Comparison of ENCODE assay signal across 8 cellular contexts in the genomic region with DNA sequence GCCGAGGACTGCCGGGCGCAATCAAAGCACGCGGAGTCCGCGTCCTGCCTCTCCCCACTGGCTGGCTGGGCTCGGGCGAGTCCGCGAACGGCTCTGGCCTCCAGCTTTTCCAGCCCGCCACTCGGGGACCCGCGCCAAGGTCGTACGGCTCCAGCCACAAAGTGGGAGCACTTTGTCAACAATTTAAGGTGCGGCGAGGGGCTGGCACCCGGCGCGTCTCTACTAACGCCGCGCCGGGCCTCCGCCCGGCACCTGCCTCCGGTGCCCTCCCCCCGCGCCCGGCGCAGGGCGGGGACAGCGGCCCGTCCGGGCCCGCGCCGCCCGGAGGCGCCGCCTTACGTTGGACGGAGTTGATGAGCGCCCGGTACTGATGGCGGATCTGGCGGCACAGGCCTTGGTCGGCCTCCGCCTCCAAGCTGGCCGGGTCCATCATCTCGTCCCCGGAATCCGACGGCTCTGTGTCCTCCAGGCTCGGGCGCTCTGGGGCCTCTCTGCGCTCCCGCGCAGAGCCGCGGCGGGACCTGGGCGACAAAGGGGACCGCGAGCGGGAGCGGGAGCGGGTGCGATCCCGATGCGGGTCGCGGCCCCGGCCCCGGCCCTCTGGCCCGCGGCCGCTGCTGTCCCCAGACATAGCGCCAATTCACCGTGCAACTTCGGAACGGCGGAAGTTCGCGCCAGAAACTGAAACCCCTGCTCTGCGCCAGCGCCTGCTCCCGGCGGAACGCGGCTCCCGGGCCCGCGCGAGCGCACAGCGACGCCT. TPM values are rescaled to one million over a fixed set of nuclear protein-coding genes. Genes with fewer than 3 reads are reported as not detected.
DNase-seq lines count a peak whose midpoint lies in the region; ATAC-seq and TF ChIP-seq lines count a peak whose summit lies in the region.

A gene with protein sequence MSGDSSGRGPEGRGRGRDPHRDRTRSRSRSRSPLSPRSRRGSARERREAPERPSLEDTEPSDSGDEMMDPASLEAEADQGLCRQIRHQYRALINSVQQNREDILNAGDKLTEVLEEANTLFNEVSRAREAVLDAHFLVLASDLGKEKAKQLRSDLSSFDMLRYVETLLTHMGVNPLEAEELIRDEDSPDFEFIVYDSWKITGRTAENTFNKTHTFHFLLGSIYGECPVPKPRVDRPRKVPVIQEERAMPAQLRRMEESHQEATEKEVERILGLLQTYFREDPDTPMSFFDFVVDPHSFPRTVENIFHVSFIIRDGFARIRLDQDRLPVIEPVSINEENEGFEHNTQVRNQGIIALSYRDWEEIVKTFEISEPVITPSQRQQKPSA (minus strand): TSS at position 683 of the 760 bp plus-strand sequence. CDS start 52 bp downstream, at position 631.

- ATAC-seq in GM18867 (IDR thresholded peaks at IDR 0.05; ENCODE audit: unreplicated experiment): peak; percentile 87
- peak; percentile 89 for ATAC-seq in HG03097 (IDR thresholded peaks at IDR 0.05; ENCODE audit: low FRiP score, unreplicated experiment)

- intact Hi-C loops in dorsolateral prefrontal cortex (cut with DNase I) (loop anchor here (1.0 to 2.0 kb wide), 2 partner anchors 46 kb away; a partner anchor contains a TSS), lower leg skin (cut with DNase I; ENCODE audit: low total_unique reads) (loop anchor here (10.0 kb wide), 1 partner anchor 50 kb away; no protein-coding TSS in a partner anchor)

- TF ChIP-seq CTCF in dorsolateral prefrontal cortex (IDR thresholded peaks at IDR 0.05 in 54 of 56, conservative IDR thresholded peaks at IDR 0.05 in 2 of 56; ENCODE audit: low read depth in 1 of 56, partially characterized antibody in 56 of 56) (peak in 34 of 56 donors; percentile 20 to 89 (median 66)), lower leg skin (IDR thresholded peaks at IDR 0.05) (no peak)

- H3K27ac ChIP-seq in dorsolateral prefrontal cortex: peak within 1 kb of the TSS; percentile 44 to 98 (median 94)

- no peak for TF ChIP-seq POLR2A in lower leg skin (IDR thresholded peaks at IDR 0.05)

- H3K27me3 ChIP-seq in dorsolateral prefrontal cortex: no peaks in the 10 kb centered on the region

- H3K4me3 ChIP-seq in dorsolateral prefrontal cortex: peak within 1 kb of the TSS; percentile 68 to 95 (median 86)
- peak within 1 kb of the TSS; percentile 77 for H3K4me3 ChIP-seq in lower leg skin (ENCODE audit: low read depth, poor library complexity, severe bottlenecking)

- DNase-seq in AG20443 (ENCODE audit: low spot score) (peak; percentile 96), NCI-H460 (ENCODE audit: extremely low read depth, low read depth) (peak; percentile 60), dorsolateral prefrontal cortex (peak; percentile 49 to 85 (median 64)), lower leg skin (ENCODE audit: low spot score in 2 of 2) (peak; percentile 53 to 94)
- peak; percentile 76 to 79 for DNase-seq in activated CD4-positive, alpha-beta T cell treated with anti-CD3 and anti-CD28 coated beads, Interleukin-2, amount 50 U/mL, for 48 hours
- peak; percentile 68 to 78 for DNase-seq in stimulated activated CD4-positive, alpha-beta T cell treated with anti-CD3 and anti-CD28 coated beads, Interleukin-4, amount 100 ng/mL, for 4 hours

- WGBS in lower leg skin, 2 donors: 0% methylated on average over 29 to 46 of the region's 101 CpGs

RNA-seq across cellular contexts. Expression of the gene that starts here (rescaled TPM):
- total RNA-seq in NCI-H460 (2014; rRNA removed; shearing (Covaris generic)): 69.4 and 76.5 TPM in 2 replicates
- polyA plus RNA-seq in NCI-H460 (2014; cell fraction: nucleus; rRNA removed): 281 and 313 TPM in 2 replicates
- total RNA-seq in dorsolateral prefrontal cortex: 10 to 100 TPM; 16.5 to 50.0 (median 28.4) TPM
- 10 to 100 TPM; 51.1 to 77.0 (median 56.1) TPM for total RNA-seq in lower leg skin

Comparison
In these comparisons a context has a peak if more than half of its experiments do, and no peak if none do; other contexts are left out.
1. Peak in every context shown above with its lines: DNase-seq, ATAC-seq, H3K4me3 ChIP-seq and H3K27ac ChIP-seq.
2. CTCF ChIP-seq: peak in dorsolateral prefrontal cortex (34 of 56); none in lower leg skin (0 of 3).